23 cellular contexts compared by ENCODE assay signal in the genomic region with DNA sequence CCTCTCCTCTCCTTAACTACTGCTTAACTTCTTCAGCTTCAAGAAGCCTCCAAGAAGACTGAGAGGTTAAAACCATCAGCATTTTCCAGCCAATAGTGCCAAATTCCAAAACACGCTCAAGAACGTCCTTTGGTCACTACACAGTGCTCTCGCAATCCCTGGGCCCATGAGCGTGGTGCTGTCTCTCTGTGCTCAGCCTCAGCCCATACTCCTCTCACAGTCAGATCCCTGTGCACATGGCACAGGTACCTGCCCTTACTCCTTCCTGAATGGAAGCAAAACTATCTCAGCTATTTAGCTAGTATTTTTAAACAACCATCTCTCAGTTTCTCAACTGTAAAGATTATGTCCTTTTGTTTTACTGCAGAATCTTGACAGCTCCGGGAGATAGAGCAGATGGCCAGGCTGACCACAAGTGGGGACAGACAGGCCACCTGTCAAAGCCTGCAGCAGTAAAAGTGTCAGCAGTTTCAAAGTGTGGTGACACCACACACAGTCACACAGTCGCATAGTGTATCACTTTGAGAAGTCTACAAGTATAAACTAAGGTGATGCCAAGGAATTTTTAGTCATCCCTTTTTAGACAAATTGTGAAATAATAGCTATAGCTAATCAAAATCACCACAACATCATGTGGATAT. TPM values are rescaled to one million over a fixed set of nuclear protein-coding genes. Genes with fewer than 3 reads are reported as not detected.
DNase-seq lines count a peak whose midpoint lies in the region; ATAC-seq and TF ChIP-seq lines count a peak whose summit lies in the region.
"Had no signal": no experiment of that assay in that cellular context is flagged by ENCODE, and none has a peak within 500 bp of the region (broad histone marks: within the 10 kb centered on the region; RNA-seq: fewer than 3 reads in every experiment).

No MANE protein-coding gene starts in this region.

- TF ChIP-seq CTCF in KMS-11 (conservative IDR thresholded peaks at IDR 0.05; ENCODE audit: low read depth, low read length) (no peak), endodermal cell (conservative IDR thresholded peaks at IDR 0.05) (no peak), nephron progenitor cell (IDR thresholded peaks at IDR 0.05) (no peak), lower leg skin (IDR thresholded peaks at IDR 0.05) (no peak)

- no peaks in the 10 kb centered on the region for H3K4me1 Mint-ChIP-seq in endodermal cell
- no peaks in the 10 kb centered on the region for H3K4me1 Mint-ChIP-seq in nephron progenitor cell

- H3K9me3 Mint-ChIP-seq in endodermal cell (no peaks in the 10 kb centered on the region), nephron progenitor cell (no peaks in the 10 kb centered on the region)
- H3K9me3 Mint-ChIP-seq: naive thymus-derived CD4-positive, alpha-beta T cell; T-helper 1 cell treated with Interleukin-12 subunit alpha and Interleukin-12 subunit beta and Interleukin-4 antibody, amounts not matched to agents 30 μg/mL and 1 μg/mL, for 36 hours had no signal

- H3K9me3 ChIP-seq in endodermal cell (ENCODE audit: control insufficient read depth, low read length): no peaks in the 10 kb centered on the region
- H3K9me3 ChIP-seq: esophagus muscularis mucosa, stomach, upper lobe of right lung had no signal

- H3K27me3 ChIP-seq in KMS-11 (ENCODE audit: insufficient read depth, low read depth) (no peaks in the 10 kb centered on the region), endodermal cell (ENCODE audit: control insufficient read depth, insufficient read depth, low read length, poor library complexity, severe bottlenecking) (no peaks in the 10 kb centered on the region)
- H3K27me3 ChIP-seq: esophagus muscularis mucosa, stomach, upper lobe of right lung had no signal

- H3K4me3 ChIP-seq in KMS-11 (IDR thresholded peaks at IDR 0.05; ENCODE audit: insufficient read depth, low read depth, low read length) (no peak overlapping the region), endodermal cell (ENCODE audit: low read length) (no peak overlapping the region), lower leg skin (ENCODE audit: low read depth, poor library complexity, severe bottlenecking) (no peak overlapping the region)
- H3K4me3 ChIP-seq: esophagus muscularis mucosa, lung, stomach, upper lobe of right lung had no signal

- H3K4me3 Mint-ChIP-seq in endodermal cell: no peak overlapping the region
- no peak overlapping the region for H3K4me3 Mint-ChIP-seq in nephron progenitor cell
- H3K4me3 Mint-ChIP-seq: naive thymus-derived CD4-positive, alpha-beta T cell; T-helper 1 cell treated with Interleukin-12 subunit alpha and Interleukin-12 subunit beta and Interleukin-4 antibody, amounts not matched to agents 30 μg/mL and 1 μg/mL, for 36 hours had no signal

- TF ChIP-seq POLR2A in lower leg skin (IDR thresholded peaks at IDR 0.05): no peak

- H3K36me3 ChIP-seq in KMS-11 (ENCODE audit: insufficient read depth) (no peaks in the 10 kb centered on the region), endodermal cell (ENCODE audit: control insufficient read depth, insufficient read depth, low read length) (peaks cover 51% of the 10 kb centered on the region)
- H3K36me3 ChIP-seq: upper lobe of right lung had no signal

- H3K36me3 Mint-ChIP-seq in endodermal cell (ENCODE audit: low read depth) (peaks cover 42% of the 10 kb centered on the region), nephron progenitor cell (ENCODE audit: low read depth) (peaks cover 68% of the 10 kb centered on the region)
- H3K36me3 Mint-ChIP-seq: naive thymus-derived CD4-positive, alpha-beta T cell had no signal

- H3K79me2 ChIP-seq in KMS-11 (ENCODE audit: insufficient read depth, low read depth): no peaks in the 10 kb centered on the region

- H2AFZ ChIP-seq in KMS-11 (ENCODE audit: low read depth): peak overlapping the region; percentile 70

- ATAC-seq in GM19463 (IDR thresholded peaks at IDR 0.05; ENCODE audit: unreplicated experiment): peak; percentile 52
- ATAC-seq: naive thymus-derived CD4-positive, alpha-beta T cell; upper lobe of right lung had no signal

- WGBS in endodermal cell (ENCODE audit: insufficient coverage in 1 of 2, insufficient read length in 1 of 2), 2 experiments: 92 to 95% methylated on average over 5 to 6 of the region's 6 CpGs
- 78% methylated on average over 6 of the region's 6 CpGs for WGBS in lower leg skin, 2 donors

- H3K4me1 ChIP-seq in KMS-11 (ENCODE audit: low read depth, poor library complexity, severe bottlenecking) (peaks cover 55% of the 10 kb centered on the region), endodermal cell (ENCODE audit: control insufficient read depth, insufficient read depth, low read length) (no peaks in the 10 kb centered on the region)

- peak overlapping the region; percentile 93 for H3K27ac ChIP-seq in KMS-11
- no peak overlapping the region for H3K27ac ChIP-seq in endodermal cell (ENCODE audit: low read depth, low read length)
- H3K27ac ChIP-seq: esophagus muscularis mucosa, stomach, upper lobe of right lung had no signal

- intact Hi-C loops in lower leg skin (cut with DNase I; ENCODE audit: low total_unique reads): no loop called here

- no peak for DNase-seq in endodermal cell
- DNase-seq in nephron progenitor cell: no peak
- DNase-seq in NCI-H748 (lab: John Stamatoyannopoulos, UW; ENCODE audit: unreplicated experiment): no peak
- no peak for DNase-seq in lower leg skin (ENCODE audit: low spot score in 2 of 2)
- DNase-seq in germinal center (ENCODE audit: low spot score): no peak
- DNase-seq: activated CD4-positive, alpha-beta T cell treated with anti-CD3 and anti-CD28 coated beads, Interleukin-2, amount 50 U/mL, for 48 hours; activated naive CD4-positive, alpha-beta T cell treated with Interleukin-2 at 50 U/mL for 16 hours; amygdala; central memory CD4-positive, alpha-beta T cell; COR-L47; effector CD4-positive, alpha-beta T cell; naive thymus-derived CD4-positive, alpha-beta T cell; NCI-H1048; NCI-H2029 treated with DMSO at 0.1 percent for 48 hours; stimulated activated CD4-positive, alpha-beta T cell treated with anti-CD3 and anti-CD28 coated beads, Interleukin-2, amount 100 ng/mL, for 24 hours; stomach; upper lobe of right lung had no signal

- H3K27ac Mint-ChIP-seq in endodermal cell (peak overlapping the region; percentile 45), nephron progenitor cell (peak overlapping the region; percentile 23)
- H3K27ac Mint-ChIP-seq: naive thymus-derived CD4-positive, alpha-beta T cell; T-helper 1 cell treated with Interleukin-12 subunit alpha and Interleukin-12 subunit beta and Interleukin-4 antibody, amounts not matched to agents 30 μg/mL and 1 μg/mL, for 36 hours had no signal

- H3K27me3 Mint-ChIP-seq in endodermal cell (ENCODE audit: insufficient read depth): no peaks in the 10 kb centered on the region
- no peaks in the 10 kb centered on the region for H3K27me3 Mint-ChIP-seq in nephron progenitor cell (ENCODE audit: low read depth, poor library complexity)

- H4K20me1 ChIP-seq in KMS-11 (ENCODE audit: insufficient read depth): no peaks in the 10 kb centered on the region

- H3K9ac ChIP-seq in KMS-11 (peak overlapping the region; percentile 57; the same call in 1 of the 2 replicates), endodermal cell (ENCODE audit: extremely low read depth, low read length, poor library complexity, severe bottlenecking) (no peak overlapping the region)

- H3K4me2 ChIP-seq in KMS-11: peak overlapping the region; percentile 62

RNA-seq across cellular contexts. Expression of gene DZIP1, which starts 35.7 kb away (rescaled TPM):
- total RNA-seq in endodermal cell (10 to 100 TPM; 36.2 to 59.9 TPM), lower leg skin (1 to 10 TPM in 3 of 4 donors, under 1 TPM in 1; 0.42 to 2.7 (median 1.8) TPM)
- 50.8 TPM for polyA plus RNA-seq in endodermal cell (2013, experiment 1 of 2)
- 52.9 TPM for polyA plus RNA-seq in endodermal cell (2013, experiment 2 of 2)
- total RNA-seq: naive thymus-derived CD4-positive, alpha-beta T cell had no signal
- polyA plus RNA-seq: naive thymus-derived CD4-positive, alpha-beta T cell had no signal

RNA-seq across cellular contexts. Expression of gene CLDN10, which starts 56.2 kb away (rescaled TPM):
- total RNA-seq in endodermal cell (10 to 100 TPM in 1 of 2 donors, 1 to 10 TPM in 1; 4.6 to 10.6 TPM), lower leg skin (10 to 100 TPM in 3 of 4 donors, 1 to 10 TPM in 1; 7.6 to 33.3 (median 19.9) TPM)
- polyA plus RNA-seq in endodermal cell (2013, experiment 1 of 2): 8.8 TPM
- polyA plus RNA-seq in endodermal cell (2013, experiment 2 of 2): 7.5 TPM
- total RNA-seq: naive thymus-derived CD4-positive, alpha-beta T cell; NCI-H460 had no signal
- polyA plus RNA-seq: naive thymus-derived CD4-positive, alpha-beta T cell had no signal

Comparison
In these comparisons a context has a peak if more than half of its experiments do, and no peak if none do; other contexts are left out.
1. RNA of gene DZIP1, which starts 35.7 kb away (total RNA-seq): 36.2 to 59.9 TPM in endodermal cell; 0.42 to 2.7 TPM in lower leg skin; every median in the first group is over 4 times any median in the second.